Comparison of ENCODE assay signal across 8 cellular contexts in genomic region chr6:132937466-132937906, GRCh38.
DNase-seq lines count a peak whose midpoint lies in the region; ATAC-seq, FAIRE-seq and TF ChIP-seq lines count a peak whose summit lies in the region.

No MANE protein-coding gene starts in this region.

- H3K4me1 Mint-ChIP-seq in naive thymus-derived CD4-positive, alpha-beta T cell = no peaks in the 10 kb centered on the region

- no peak overlapping the region for H3K27ac Mint-ChIP-seq in naive thymus-derived CD4-positive, alpha-beta T cell

- no peaks in the 10 kb centered on the region for H3K9me3 ChIP-seq in WERI-Rb-1 (ENCODE audit: severe bottlenecking)
- no peaks in the 10 kb centered on the region for H3K9me3 ChIP-seq in naive thymus-derived CD4-positive, alpha-beta T cell (ENCODE audit: control insufficient read depth in 2 of 3, low read length in 3 of 3)

- FAIRE-seq in urothelium cell line (lab: Jason Lieb, UNC) = no peak

- no peak overlapping the region for H3K4me3 Mint-ChIP-seq in naive thymus-derived CD4-positive, alpha-beta T cell

- ATAC-seq in left ventricle myocardium superior (peak; percentile 39), GM21723 (IDR thresholded peaks at IDR 0.05; ENCODE audit: unreplicated experiment) (no peak)
- ATAC-seq in naive thymus-derived CD4-positive, alpha-beta T cell = no peak

- POLR2A ChIA-PET in naive thymus-derived CD4-positive, alpha-beta T cell (lab: Charles Lee) = no interaction called here

- H3K9me3 Mint-ChIP-seq in naive thymus-derived CD4-positive, alpha-beta T cell = peaks cover 0 to 14% (median 0%) of the 10 kb centered on the region in 11 donors

- H3K27me3 ChIP-seq in WERI-Rb-1 (ENCODE audit: insufficient read depth, low read depth, severe bottlenecking) = peaks cover 33% of the 10 kb centered on the region
- no peaks in the 10 kb centered on the region for H3K27me3 ChIP-seq in naive thymus-derived CD4-positive, alpha-beta T cell (ENCODE audit: control insufficient read depth in 2 of 2, insufficient read depth in 2 of 2, low read length in 2 of 2)

- no peak overlapping the region for H3K27ac ChIP-seq in WERI-Rb-1
- H3K27ac ChIP-seq in naive thymus-derived CD4-positive, alpha-beta T cell (ENCODE audit: low read depth, low read length) = no peak overlapping the region

- intact Hi-C loops in left ventricle myocardium superior (cut with micrococcal nuclease) = no loop called here
- intact Hi-C loops in naive thymus-derived CD4-positive, alpha-beta T cell (cut with micrococcal nuclease) = loop anchor here in 1 of 2 donors (10.0 kb wide), 1 partner anchor 617 kb away; no protein-coding TSS in a partner anchor

- H3K36me3 Mint-ChIP-seq in naive thymus-derived CD4-positive, alpha-beta T cell = no peaks in the 10 kb centered on the region

- no peaks in the 10 kb centered on the region for H3K4me1 ChIP-seq in naive thymus-derived CD4-positive, alpha-beta T cell (ENCODE audit: control insufficient read depth in 2 of 2, insufficient read depth in 2 of 2, low read length in 2 of 2)

- peak; percentile 37 for DNase-seq in stimulated activated CD4-positive, alpha-beta T cell treated with anti-CD3 and anti-CD28 coated beads, Interleukin-15, amount 100 ng/mL, for 24 hours
- DNase-seq in stimulated activated CD4-positive, alpha-beta T cell treated with anti-CD3 and anti-CD28 coated beads, Interleukin-1b, Interleukin-23, amount 100 ng/mL, for 48 hours = no peak
- DNase-seq in NCI-H146 treated with DMSO at 0.1 percent for 48 hours (lab: John Stamatoyannopoulos, UW; ENCODE audit: unreplicated experiment) (peak; percentile 89), WERI-Rb-1 (peak; percentile 59), left ventricle myocardium superior (peak; percentile 32), urothelium cell line (ENCODE audit: low spot score) (peak; percentile 27)
- DNase-seq in naive thymus-derived CD4-positive, alpha-beta T cell = no peak

- peaks cover 14 to 31% (median 18%) of the 10 kb centered on the region in 5 donors for H3K27me3 Mint-ChIP-seq in naive thymus-derived CD4-positive, alpha-beta T cell

- no peak overlapping the region for H3K4me3 ChIP-seq in WERI-Rb-1 (ENCODE audit: low read depth, low read length)
- H3K4me3 ChIP-seq in naive thymus-derived CD4-positive, alpha-beta T cell (ENCODE audit: low read length) = no peak overlapping the region

- TF ChIP-seq CTCF in WERI-Rb-1 (IDR thresholded peaks at IDR 0.05; ENCODE audit: low read depth, low read length) = peak; percentile 62

- no peaks in the 10 kb centered on the region for H3K36me3 ChIP-seq in WERI-Rb-1
- no peaks in the 10 kb centered on the region for H3K36me3 ChIP-seq in naive thymus-derived CD4-positive, alpha-beta T cell (ENCODE audit: control insufficient read depth in 2 of 3, insufficient read depth in 3 of 3, low read length in 3 of 3)

- CTCF ChIA-PET in naive thymus-derived CD4-positive, alpha-beta T cell (lab: Charles Lee) = interaction anchor here (0.6 kb wide), 1 partner anchor 73 kb away, joined by 4 read pairs; no protein-coding TSS in a partner anchor

Comparison
In these comparisons a context has a peak if more than half of its experiments do, and no peak if none do; other contexts are left out.
1. DNase-seq: peak in stimulated activated CD4-positive, alpha-beta T cell treated with anti-CD3 and anti-CD28 coated beads, Interleukin-15, amount 100 ng/mL, for 24 hours (single experiment), NCI-H146 treated with DMSO at 0.1 percent for 48 hours (single experiment), WERI-Rb-1 (single experiment), left ventricle myocardium superior (single experiment) and urothelium cell line (single experiment); none in stimulated activated CD4-positive, alpha-beta T cell treated with anti-CD3 and anti-CD28 coated beads, Interleukin-1b, Interleukin-23, amount 100 ng/mL, for 48 hours (single experiment) and naive thymus-derived CD4-positive, alpha-beta T cell (0 of 9).